Comparison of ENCODE assay signal across 16 cellular contexts in the genomic region with DNA sequence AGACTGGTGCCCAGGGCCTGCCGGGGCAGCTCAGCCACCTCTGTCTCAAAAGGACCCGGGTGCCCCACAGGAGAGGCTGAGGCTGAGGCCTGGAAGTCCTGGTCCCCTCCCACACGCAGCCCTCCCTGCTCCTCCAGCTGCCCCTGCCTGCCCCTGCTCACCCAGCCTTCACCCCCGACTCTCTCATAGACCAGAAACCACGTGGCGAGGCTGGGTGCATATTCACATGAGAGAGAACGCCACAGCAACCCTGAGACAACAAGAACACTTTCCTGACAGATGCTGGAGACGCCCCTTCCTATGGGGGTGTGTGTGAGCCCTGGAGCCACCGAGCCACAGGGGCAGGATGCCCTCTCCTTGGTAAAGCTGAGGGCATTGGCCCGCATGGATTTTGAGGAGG.
"Had no signal": no experiment of that assay in that cellular context is flagged by ENCODE, and none has a peak within 500 bp of the region (broad histone marks: within the 10 kb centered on the region; RNA-seq: fewer than 3 reads in every experiment).

No MANE protein-coding gene starts in this region.

- H3K27me3 ChIP-seq: neutrophil, thyroid gland had no signal

- H3K27ac Mint-ChIP-seq: activated CD4-positive, alpha-beta T cell treated with anti-CD3 and anti-CD28 coated beads, Interleukin-2, amount 10 ng/mL, durations not matched to agents 24 days and 14 days; activated T-helper 17 cell treated with anti-CD3 and anti-CD28 coated beads, Interleukin-2, amount 50 U/mL, for 72 hours; stimulated activated memory B cell treated with anti-CD40 and anti-IgM and Interleukin-4, amounts not matched to agents 10 μg/mL and 1 μg/mL and 100 μg/mL, for 72 hours; T-helper 17 cell had no signal

- H3K4me3 ChIP-seq: lung, thyroid gland had no signal

- H3K27me3 Mint-ChIP-seq: stimulated activated memory B cell treated with anti-CD40 and anti-IgM and Interleukin-4, amounts not matched to agents 10 μg/mL and 1 μg/mL and 100 μg/mL, for 72 hours had no signal

- H3K4me3 Mint-ChIP-seq: activated CD4-positive, alpha-beta T cell treated with anti-CD3 and anti-CD28 coated beads, Interleukin-2, amount 10 ng/mL, durations not matched to agents 24 days and 14 days; activated T-helper 17 cell treated with anti-CD3 and anti-CD28 coated beads, Interleukin-2, amount 50 U/mL, for 72 hours; central memory CD8-positive, alpha-beta T cell; stimulated activated memory B cell treated with anti-CD40 and anti-IgM and Interleukin-4, amounts not matched to agents 10 μg/mL and 1 μg/mL and 100 μg/mL, for 72 hours; T-helper 17 cell had no signal

- H3K27ac ChIP-seq: neutrophil, parathyroid adenoma, thyroid gland had no signal

- H3K9me3 ChIP-seq: neutrophil, thyroid gland had no signal

- H3K36me3 Mint-ChIP-seq: stimulated activated memory B cell treated with anti-CD40 and anti-IgM and Interleukin-4, amounts not matched to agents 10 μg/mL and 1 μg/mL and 100 μg/mL, for 72 hours had no signal

- H3K36me3 ChIP-seq: neutrophil, thyroid gland had no signal

- H3K9me3 Mint-ChIP-seq: activated CD4-positive, alpha-beta T cell treated with anti-CD3 and anti-CD28 coated beads, Interleukin-2, amount 10 ng/mL, durations not matched to agents 24 days and 14 days; activated T-helper 17 cell treated with anti-CD3 and anti-CD28 coated beads, Interleukin-2, amount 50 U/mL, for 72 hours; central memory CD8-positive, alpha-beta T cell; stimulated activated memory B cell treated with anti-CD40 and anti-IgM and Interleukin-4, amounts not matched to agents 10 μg/mL and 1 μg/mL and 100 μg/mL, for 72 hours had no signal

- ATAC-seq: activated T-helper 17 cell treated with anti-CD3 and anti-CD28 coated beads, Interleukin-2, amount 50 U/mL, for 72 hours; stimulated activated memory B cell treated with anti-CD40 and anti-IgM and Interleukin-4, amounts not matched to agents 10 μg/mL and 1 μg/mL and 100 μg/mL, for 72 hours; T-helper 17 cell had no signal

- H3K4me1 ChIP-seq: parathyroid adenoma, thyroid gland had no signal

- DNase-seq: activated CD4-positive, alpha-beta T cell treated with anti-CD3 and anti-CD28 coated beads, Interleukin-2, amount 10 ng/mL, durations not matched to agents 24 days and 14 days; activated CD4-positive, CD25-positive, alpha-beta regulatory T cell; activated CD8-positive, alpha-beta memory T cell treated with anti-CD3 and anti-CD28 coated beads, Interleukin-2, amount 50 U/mL, for 48 hours; activated naive CD4-positive, alpha-beta T cell treated with anti-CD3 and anti-CD28 coated beads, Interleukin-2, amount 50 U/mL, for 16 hours; cortex of kidney; effector CD4-positive, alpha-beta T cell; foreskin fibroblast; stimulated activated CD4-positive, alpha-beta T cell treated with anti-CD3 and anti-CD28 coated beads, Interleukin-2, amount 100 ng/mL, for 48 hours; thyroid gland had no signal

- H3K4me1 Mint-ChIP-seq: activated CD4-positive, alpha-beta T cell treated with anti-CD3 and anti-CD28 coated beads, Interleukin-2, amount 10 ng/mL, durations not matched to agents 24 days and 14 days; activated T-helper 17 cell treated with anti-CD3 and anti-CD28 coated beads, Interleukin-2, amount 50 U/mL, for 72 hours; central memory CD8-positive, alpha-beta T cell; stimulated activated memory B cell treated with anti-CD40 and anti-IgM and Interleukin-4, amounts not matched to agents 10 μg/mL and 1 μg/mL and 100 μg/mL, for 72 hours; T-helper 17 cell had no signal
